ENCODE assay signal across 17 cellular contexts in genomic region chr11:33741806-33742205, GRCh38. TPM values are rescaled to one million over a fixed set of nuclear protein-coding genes. Genes with fewer than 3 reads are reported as not detected.
DNase-seq lines count a peak whose midpoint lies in the region; ATAC-seq and TF ChIP-seq lines count a peak whose summit lies in the region.
"Had no signal": no experiment of that assay in that cellular context is flagged by ENCODE, and none has a peak within 500 bp of the region (broad histone marks: within the 10 kb centered on the region; RNA-seq: fewer than 3 reads in every experiment).

No MANE protein-coding gene starts in this region.

- peak overlapping the region in 1 of 4 donors; percentile 11 for H3K4me3 Mint-ChIP-seq in CD4-positive, CD25-positive, alpha-beta regulatory T cell
- H3K4me3 Mint-ChIP-seq: CD14-positive monocyte had no signal

- H3K36me3 ChIP-seq in CD4-positive, CD25-positive, alpha-beta regulatory T cell (ENCODE audit: control insufficient read depth, insufficient read depth, low read length) = peaks cover 33% of the 10 kb centered on the region
- H3K36me3 ChIP-seq in RWPE2 (ENCODE audit: low read depth) = peaks cover 12% of the 10 kb centered on the region

- H3K27me3 Mint-ChIP-seq in CD4-positive, CD25-positive, alpha-beta regulatory T cell = no peaks in the 10 kb centered on the region

- no peak for ATAC-seq in CD4-positive, CD25-positive, alpha-beta regulatory T cell (ENCODE audit: low read depth in 2 of 2)
- ATAC-seq in RWPE2 (ENCODE audit: low read depth) = no peak

- no peaks in the 10 kb centered on the region for H3K9me3 ChIP-seq in CD4-positive, CD25-positive, alpha-beta regulatory T cell (ENCODE audit: control insufficient read depth in 2 of 2, low read length in 2 of 2)
- H3K9me3 ChIP-seq in RWPE2 (ENCODE audit: severe bottlenecking) = no peaks in the 10 kb centered on the region
- H3K9me3 ChIP-seq: HAP-1 had no signal

- H3K27me3 ChIP-seq in CD4-positive, CD25-positive, alpha-beta regulatory T cell (ENCODE audit: control insufficient read depth, insufficient read depth, low read length) = no peaks in the 10 kb centered on the region
- H3K27me3 ChIP-seq in RWPE2 (ENCODE audit: insufficient read depth, poor library complexity, severe bottlenecking) = no peaks in the 10 kb centered on the region

- peaks cover 27% of the 10 kb centered on the region for H3K36me3 Mint-ChIP-seq in CD4-positive, CD25-positive, alpha-beta regulatory T cell

- no peaks in the 10 kb centered on the region for H3K9me3 Mint-ChIP-seq in CD4-positive, CD25-positive, alpha-beta regulatory T cell
- H3K9me3 Mint-ChIP-seq: CD14-positive monocyte had no signal

- no peak overlapping the region for H3K27ac ChIP-seq in CD4-positive, CD25-positive, alpha-beta regulatory T cell (ENCODE audit: insufficient read depth, low read length, poor library complexity, severe bottlenecking)
- H3K27ac ChIP-seq in RWPE2 (ENCODE audit: poor library complexity, severe bottlenecking) = peak overlapping the region; percentile 20
- H3K27ac ChIP-seq: HL-60 had no signal

- DNase-seq in A172 (ENCODE audit: low spot score) (peak; percentile 48), HT1080 (ENCODE audit: low read depth) (peak; percentile 57), RWPE2 (ENCODE audit: low spot score) (no peak), SW 1271 (lab: John Stamatoyannopoulos, UW) (no peak), cerebellar nuclear complex (lab: John Stamatoyannopoulos, UW) (no peak), GM19238 (ENCODE audit: insufficient read length, low spot score) (no peak)
- DNase-seq in CD4-positive, CD25-positive, alpha-beta regulatory T cell = no peak
- DNase-seq: Calu3, DMS 273 treated with DMSO at 0.1 percent for 48 hours, GOT3 had no signal

- no peaks in the 10 kb centered on the region for H3K4me1 ChIP-seq in CD4-positive, CD25-positive, alpha-beta regulatory T cell (ENCODE audit: control insufficient read depth, insufficient read depth, low read length, poor library complexity, severe bottlenecking)
- H3K4me1 ChIP-seq in RWPE2 (ENCODE audit: insufficient read depth, poor library complexity, severe bottlenecking) = peaks cover 10% of the 10 kb centered on the region

- H3K4me3 ChIP-seq in CD4-positive, CD25-positive, alpha-beta regulatory T cell (ENCODE audit: low read depth, low read length) = no peak overlapping the region
- H3K4me3 ChIP-seq in RWPE2 (ENCODE audit: severe bottlenecking) = no peak overlapping the region
- H3K4me3 ChIP-seq: GM12878, HAP-1 had no signal

- peak overlapping the region in 2 of 3 donors; percentile 39 to 50 for H3K27ac Mint-ChIP-seq in CD4-positive, CD25-positive, alpha-beta regulatory T cell
- H3K27ac Mint-ChIP-seq: CD14-positive monocyte had no signal

- peaks cover 4 to 25% (median 5%) of the 10 kb centered on the region in 4 donors for H3K4me1 Mint-ChIP-seq in CD4-positive, CD25-positive, alpha-beta regulatory T cell

- TF ChIP-seq CTCF in RWPE2 (IDR thresholded peaks at IDR 0.05; ENCODE audit: poor library complexity, severe bottlenecking) = no peak

RNA-seq across cellular contexts. Expression of gene CD59, which starts 5.6 kb away (rescaled TPM):
- 615 and 682 TPM in 2 replicates for total RNA-seq in A172 (2014; rRNA removed; shearing (Covaris generic))
- total RNA-seq in CD4-positive, CD25-positive, alpha-beta regulatory T cell = 80.3 TPM
- 100 to 1,000 TPM; 180 to 388 (median 223) TPM for polyA plus RNA-seq in CD4-positive, CD25-positive, alpha-beta regulatory T cell
- 551 and 728 TPM in 2 replicates for total RNA-seq in HT1080 (2014; rRNA removed; shearing (Covaris generic))
- polyA plus RNA-seq in HT1080 (2015; cell fraction: cytosol; rRNA removed) = 872 and 957 TPM in 2 replicates
- 650 and 657 TPM in 2 replicates for polyA plus RNA-seq in HT1080 (2015; cell fraction: nucleus; rRNA removed)

RNA-seq across cellular contexts. Expression of gene FBXO3, which starts 32.5 kb away (rescaled TPM):
- total RNA-seq in A172 (2014; rRNA removed; shearing (Covaris generic)) = 64.8 and 66.4 TPM in 2 replicates
- 56.7 TPM for total RNA-seq in CD4-positive, CD25-positive, alpha-beta regulatory T cell
- polyA plus RNA-seq in CD4-positive, CD25-positive, alpha-beta regulatory T cell = 10 to 100 TPM; 48.6 to 57.5 (median 55.7) TPM
- 18.6 and 22.0 TPM in 2 replicates for total RNA-seq in HT1080 (2014; rRNA removed; shearing (Covaris generic))
- polyA plus RNA-seq in HT1080 (2015; cell fraction: cytosol; rRNA removed) = 35.5 and 36.5 TPM in 2 replicates
- polyA plus RNA-seq in HT1080 (2015; cell fraction: nucleus; rRNA removed) = 61.1 and 68.3 TPM in 2 replicates

RNA-seq across cellular contexts. Expression of gene C11orf91, which starts 41.2 kb away (rescaled TPM):
- total RNA-seq in A172 (2014; rRNA removed; shearing (Covaris generic)) = not detected in 2 replicates
- not detected for total RNA-seq in CD4-positive, CD25-positive, alpha-beta regulatory T cell
- not detected for polyA plus RNA-seq in CD4-positive, CD25-positive, alpha-beta regulatory T cell
- total RNA-seq in HT1080 (2014; rRNA removed; shearing (Covaris generic)) = 0.11 and 1.2 TPM in 2 replicates
- polyA plus RNA-seq in HT1080 (2015; cell fraction: cytosol; rRNA removed) = not detected in 2 replicates
- polyA plus RNA-seq in HT1080 (2015; cell fraction: nucleus; rRNA removed) = 1.3 and 1.9 TPM in 2 replicates
- total RNA-seq: A673, G401, GM12878 had no signal
- polyA plus RNA-seq: BJ, CD14-positive monocyte, GM12878 had no signal

Comparison
In these comparisons a context has a peak if more than half of its experiments do, and no peak if none do; other contexts are left out.
1. DNase-seq: peak in A172 (single experiment) and HT1080 (single experiment); none in CD4-positive, CD25-positive, alpha-beta regulatory T cell (0 of 3), RWPE2 (single experiment), SW 1271 (0 of 2), cerebellar nuclear complex (0 of 2) and GM19238 (single experiment).